Comparison of ENCODE assay signal across 8 cellular contexts in genomic region chr3:19348929-19349564, GRCh38.
DNase-seq lines count a peak whose midpoint lies in the region; ATAC-seq and TF ChIP-seq lines count a peak whose summit lies in the region.

No MANE protein-coding gene starts in this region.

- no peaks in the 10 kb centered on the region for H3K9me3 ChIP-seq in psoas muscle

- no peaks in the 10 kb centered on the region for H3K27me3 ChIP-seq in psoas muscle (ENCODE audit: insufficient read depth in 3 of 3, low read length in 2 of 3)

- in situ Hi-C loops in GM13977 (cut with MboI; ENCODE audit: low pct_unique_long_range_greater_than_20kb, low sequenced_read_pairs, unreplicated experiment) = loop anchor here (10.0 to 25.0 kb wide), 2 partner anchors 196 to 513 kb away; no protein-coding TSS in a partner anchor

- peak; percentile 39 to 47 for DNase-seq in AML-193 (lab: John Stamatoyannopoulos, UW)
- DNase-seq in GM13977 (ENCODE audit: low spot score) = peak; percentile 6
- peak; percentile 2 for DNase-seq in NCI-H82 treated with DMSO at 0.1 percent for 48 hours (lab: John Stamatoyannopoulos, UW; ENCODE audit: unreplicated experiment)
- DNase-seq in epithelial cell of esophagus (ENCODE audit: low read depth) = peak; percentile 56
- DNase-seq in psoas muscle = no peak
- no peak for DNase-seq in cerebellar nuclear complex (lab: John Stamatoyannopoulos, UW)
- no peak for DNase-seq in NCI-H146 (lab: John Stamatoyannopoulos, UW)

- TF ChIP-seq CTCF in GM13977 (IDR thresholded peaks at IDR 0.05; ENCODE audit: extremely low read depth, insufficient read depth, missing control alignments) (peak; percentile 77), epithelial cell of esophagus (IDR thresholded peaks at IDR 0.05; ENCODE audit: insufficient read depth, low read depth, low read length, missing control alignments) (peak; percentile 80), psoas muscle (IDR thresholded peaks at IDR 0.05) (peak; percentile 66)

- H3K4me1 ChIP-seq in psoas muscle = no peaks in the 10 kb centered on the region

- intact Hi-C loops in psoas muscle (cut with DNase I) = loop anchor here (5.0 to 10.0 kb wide), 3 partner anchors 193 to 518 kb away; no protein-coding TSS in a partner anchor

- H3K27ac ChIP-seq in psoas muscle = no peak overlapping the region

- no peak overlapping the region for H3K4me3 ChIP-seq in epithelial cell of esophagus (ENCODE audit: low read length)
- no peak overlapping the region for H3K4me3 ChIP-seq in psoas muscle

- ATAC-seq in HG02852 (IDR thresholded peaks at IDR 0.05; ENCODE audit: unreplicated experiment) (peak; percentile 71), psoas muscle (peak in 2 of 4 donors; percentile 56 to 66)

- no peaks in the 10 kb centered on the region for H3K36me3 ChIP-seq in psoas muscle (ENCODE audit: insufficient read depth in 1 of 2, low read depth in 1 of 2)

- WGBS in psoas muscle, 3 donors = 16 to 22% (median 20%) methylated on average over 5 of the region's 5 CpGs

Comparison
In these comparisons a context has a peak if more than half of its experiments do, and no peak if none do; other contexts are left out.
1. DNase-seq: peak in AML-193 (2 of 2), GM13977 (single experiment), NCI-H82 treated with DMSO at 0.1 percent for 48 hours (single experiment) and epithelial cell of esophagus (single experiment); none in psoas muscle (0 of 2), cerebellar nuclear complex (0 of 2) and NCI-H146 (single experiment).
2. Peak in every context shown above with its lines, with median percentiles within 50 percentile points of each other: CTCF ChIP-seq.